2 cellular contexts compared by ENCODE assay signal in the genomic region with DNA sequence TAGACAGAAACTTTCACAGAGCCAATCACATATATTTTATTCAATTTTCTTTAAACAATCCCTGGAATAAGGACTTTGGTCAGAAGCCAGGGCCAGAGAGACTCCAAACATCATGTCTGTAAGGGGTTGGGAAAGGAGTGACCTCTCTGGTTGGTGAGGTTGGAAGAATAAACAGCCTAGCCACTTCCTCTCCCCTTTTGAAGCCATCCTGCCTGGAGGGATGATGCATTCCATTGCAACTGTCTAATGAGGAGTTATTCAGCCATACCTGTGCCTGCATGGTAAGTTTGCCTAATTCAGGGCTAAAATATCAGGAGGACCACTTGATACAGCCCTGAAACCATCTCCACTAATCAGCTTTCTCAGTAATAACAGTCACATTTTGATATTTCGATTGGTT.
TF ChIP-seq lines count a peak whose summit lies in the region.

No MANE protein-coding gene starts in this region.

TF ChIP-seq in IMR-90, 13 proteins besides CTCF, POLR2A, EP300 and RAD21:
- TF ChIP-seq, protein P1, sequence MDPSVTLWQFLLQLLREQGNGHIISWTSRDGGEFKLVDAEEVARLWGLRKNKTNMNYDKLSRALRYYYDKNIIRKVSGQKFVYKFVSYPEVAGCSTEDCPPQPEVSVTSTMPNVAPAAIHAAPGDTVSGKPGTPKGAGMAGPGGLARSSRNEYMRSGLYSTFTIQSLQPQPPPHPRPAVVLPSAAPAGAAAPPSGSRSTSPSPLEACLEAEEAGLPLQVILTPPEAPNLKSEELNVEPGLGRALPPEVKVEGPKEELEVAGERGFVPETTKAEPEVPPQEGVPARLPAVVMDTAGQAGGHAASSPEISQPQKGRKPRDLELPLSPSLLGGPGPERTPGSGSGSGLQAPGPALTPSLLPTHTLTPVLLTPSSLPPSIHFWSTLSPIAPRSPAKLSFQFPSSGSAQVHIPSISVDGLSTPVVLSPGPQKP (IDR thresholded peaks at IDR 0.05; ENCODE audit: borderline replicate concordance, low read depth, low read length), result no peak
- TF ChIP-seq RFX5 (IDR thresholded peaks at IDR 0.05; ENCODE audit: low read depth, low read length) (no peak), BHLHE40 (IDR thresholded peaks at IDR 0.05; ENCODE audit: low read depth, low read length) (no peak), MAFK (IDR thresholded peaks at IDR 0.05; ENCODE audit: low read depth, low read length) (no peak), SMC3 (IDR thresholded peaks at IDR 0.05; ENCODE audit: low read depth, low read length) (no peak), MAZ (IDR thresholded peaks at IDR 0.05; ENCODE audit: borderline replicate concordance, low read depth, low read length) (no peak), MXI1 (IDR thresholded peaks at IDR 0.05; ENCODE audit: borderline replicate concordance, low read depth, low read length) (no peak), RCOR1 (IDR thresholded peaks at IDR 0.05; ENCODE audit: insufficient replicate concordance, low read length) (no peak), NFE2L2 (IDR thresholded peaks at IDR 0.05; ENCODE audit: low read depth, low read length) (no peak), CHD1 (IDR thresholded peaks at IDR 0.05; ENCODE audit: low read depth, low read length) (no peak), FOS (IDR thresholded peaks at IDR 0.05; ENCODE audit: low read depth, low read length) (no peak)

TF ChIP-seq in SK-N-SH, 30 proteins besides CTCF, POLR2A, EP300 and RAD21:
- TF ChIP-seq, protein P2, sequence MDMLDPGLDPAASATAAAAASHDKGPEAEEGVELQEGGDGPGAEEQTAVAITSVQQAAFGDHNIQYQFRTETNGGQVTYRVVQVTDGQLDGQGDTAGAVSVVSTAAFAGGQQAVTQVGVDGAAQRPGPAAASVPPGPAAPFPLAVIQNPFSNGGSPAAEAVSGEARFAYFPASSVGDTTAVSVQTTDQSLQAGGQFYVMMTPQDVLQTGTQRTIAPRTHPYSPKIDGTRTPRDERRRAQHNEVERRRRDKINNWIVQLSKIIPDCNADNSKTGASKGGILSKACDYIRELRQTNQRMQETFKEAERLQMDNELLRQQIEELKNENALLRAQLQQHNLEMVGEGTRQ (IDR thresholded peaks at IDR 0.05; ENCODE audit: borderline replicate concordance, low read depth, low read length), result no peak
- TF ChIP-seq EZH2phosphoT487 (IDR thresholded peaks at IDR 0.05; ENCODE audit: borderline replicate concordance, low read depth), result no peak
- TF ChIP-seq, protein P3, sequence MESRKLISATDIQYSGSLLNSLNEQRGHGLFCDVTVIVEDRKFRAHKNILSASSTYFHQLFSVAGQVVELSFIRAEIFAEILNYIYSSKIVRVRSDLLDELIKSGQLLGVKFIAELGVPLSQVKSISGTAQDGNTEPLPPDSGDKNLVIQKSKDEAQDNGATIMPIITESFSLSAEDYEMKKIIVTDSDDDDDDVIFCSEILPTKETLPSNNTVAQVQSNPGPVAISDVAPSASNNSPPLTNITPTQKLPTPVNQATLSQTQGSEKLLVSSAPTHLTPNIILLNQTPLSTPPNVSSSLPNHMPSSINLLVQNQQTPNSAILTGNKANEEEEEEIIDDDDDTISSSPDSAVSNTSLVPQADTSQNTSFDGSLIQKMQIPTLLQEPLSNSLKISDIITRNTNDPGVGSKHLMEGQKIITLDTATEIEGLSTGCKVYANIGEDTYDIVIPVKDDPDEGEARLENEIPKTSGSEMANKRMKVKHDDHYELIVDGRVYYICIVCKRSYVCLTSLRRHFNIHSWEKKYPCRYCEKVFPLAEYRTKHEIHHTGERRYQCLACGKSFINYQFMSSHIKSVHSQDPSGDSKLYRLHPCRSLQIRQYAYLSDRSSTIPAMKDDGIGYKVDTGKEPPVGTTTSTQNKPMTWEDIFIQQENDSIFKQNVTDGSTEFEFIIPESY (IDR thresholded peaks at IDR 0.05; ENCODE audit: borderline replicate concordance, low read depth), result no peak
- no peak for TF ChIP-seq NFIC (IDR thresholded peaks at IDR 0.05; ENCODE audit: borderline replicate concordance)
- TF ChIP-seq MXI1 (IDR thresholded peaks at IDR 0.05; ENCODE audit: low read depth, low read length), result no peak
- TF ChIP-seq TAF1 (IDR thresholded peaks at IDR 0.05; ENCODE audit: borderline replicate concordance, low read depth, low read length), result no peak
- no peak for TF ChIP-seq FOSL2 (IDR thresholded peaks at IDR 0.05; ENCODE audit: borderline replicate concordance, low read depth)
- no peak for TF ChIP-seq JUND (IDR thresholded peaks at IDR 0.05)
- no peak for TF ChIP-seq FOXJ3 (CRISPR knock-in tag; IDR thresholded peaks at IDR 0.05)
- TF ChIP-seq RFX5 (IDR thresholded peaks at IDR 0.05; ENCODE audit: low read length), result no peak
- no peak for TF ChIP-seq SIN3A (IDR thresholded peaks at IDR 0.05; ENCODE audit: borderline replicate concordance, low read depth, low read length)
- no peak for TF ChIP-seq SMC3 (IDR thresholded peaks at IDR 0.05; ENCODE audit: low read depth, low read length)
- TF ChIP-seq TCF12 (IDR thresholded peaks at IDR 0.05), result no peak
- TF ChIP-seq, protein P4, sequence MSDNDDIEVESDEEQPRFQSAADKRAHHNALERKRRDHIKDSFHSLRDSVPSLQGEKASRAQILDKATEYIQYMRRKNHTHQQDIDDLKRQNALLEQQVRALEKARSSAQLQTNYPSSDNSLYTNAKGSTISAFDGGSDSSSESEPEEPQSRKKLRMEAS (IDR thresholded peaks at IDR 0.05; ENCODE audit: low read depth), result no peak
- TF ChIP-seq ELF1 (IDR thresholded peaks at IDR 0.05), result no peak
- no peak for TF ChIP-seq MEF2A (IDR thresholded peaks at IDR 0.05; ENCODE audit: borderline replicate concordance, low read depth)
- TF ChIP-seq FOXM1 (IDR thresholded peaks at IDR 0.05; ENCODE audit: low read depth), result no peak
